In genomic region chr22:38570841-38571364, GRCh38 we compare ENCODE assay signal across 8 cellular contexts. TPM values are rescaled to one million over a fixed set of nuclear protein-coding genes. Genes with fewer than 3 reads are reported as not detected.
DNase-seq lines count a peak whose midpoint lies in the region; ATAC-seq and TF ChIP-seq lines count a peak whose summit lies in the region.

No MANE protein-coding gene starts in this region.

- peak overlapping the region; percentile 79 for H3K27ac Mint-ChIP-seq in chondrocyte (ENCODE audit: unreplicated experiment)

- peak overlapping the region; percentile 82 for H3K4me3 ChIP-seq in Jurkat, Clone E6-1 (ENCODE audit: low read length)

- peaks cover 50% of the 10 kb centered on the region for H3K4me1 Mint-ChIP-seq in chondrocyte (ENCODE audit: low read depth)

- H3K9me3 Mint-ChIP-seq in chondrocyte (ENCODE audit: low read depth), result no peaks in the 10 kb centered on the region

- peak; percentile 49 for ATAC-seq in left colon
- ATAC-seq in HG02571 (IDR thresholded peaks at IDR 0.05; ENCODE audit: unreplicated experiment), result no peak

- DNase-seq in ELR (ENCODE audit: low read depth), result peak; percentile 49
- DNase-seq in Jurkat, Clone E6-1 (ENCODE audit: low read depth, low spot score), result peak; percentile 26
- DNase-seq in chondrocyte (ENCODE audit: low spot score), result no peak
- peak; percentile 41 to 51 for DNase-seq in left colon
- peak; percentile 14 for DNase-seq in stimulated activated CD4-positive, alpha-beta T cell treated with anti-CD3 and anti-CD28 coated beads, Interleukin-2, amount 100 ng/mL, for 4 hours (ENCODE audit: low read depth)
- DNase-seq in OCI-M2 (lab: John Stamatoyannopoulos, UW; ENCODE audit: unreplicated experiment), result no peak

- H3K4me3 Mint-ChIP-seq in chondrocyte (ENCODE audit: unreplicated experiment), result peak overlapping the region; percentile 84

- TF ChIP-seq CTCF in VCaP (conservative IDR thresholded peaks at IDR 0.05) (peak; percentile 21; the same call in 1 of the 2 replicates), chondrocyte (IDR thresholded peaks at IDR 0.05) (peak; percentile 52)

- no peaks in the 10 kb centered on the region for H3K36me3 Mint-ChIP-seq in chondrocyte (ENCODE audit: low read depth)

- no peaks in the 10 kb centered on the region for H3K27me3 Mint-ChIP-seq in chondrocyte (ENCODE audit: low read depth)

- peak overlapping the region; percentile 61 for H3K27ac ChIP-seq in VCaP

- intact Hi-C loops in left colon (cut with DNase I, micrococcal nuclease), result no loop called here

RNA-seq across cellular contexts. Expression of gene DMC1, which starts 0.9 kb away (rescaled TPM):
- polyA plus RNA-seq in Jurkat, Clone E6-1 (2012; ENCODE audit: insufficient read depth, insufficient read length), result 8.2 TPM
- total RNA-seq in chondrocyte, result 0.51 to 1.2 TPM (median 0.82 TPM) in 3 replicates
- 1 to 10 TPM in 1 of 2 donors, under 1 TPM in 1; 0.87 to 1.2 TPM for total RNA-seq in left colon

Comparison
In these comparisons a context has a peak if more than half of its experiments do, and no peak if none do; other contexts are left out.
1. DNase-seq: peak in ELR (single experiment), Jurkat, Clone E6-1 (single experiment), left colon (2 of 2) and stimulated activated CD4-positive, alpha-beta T cell treated with anti-CD3 and anti-CD28 coated beads, Interleukin-2, amount 100 ng/mL, for 4 hours (single experiment); none in chondrocyte (single experiment) and OCI-M2 (single experiment).